ENCODE assay signal across 18 cellular contexts in the genomic region with DNA sequence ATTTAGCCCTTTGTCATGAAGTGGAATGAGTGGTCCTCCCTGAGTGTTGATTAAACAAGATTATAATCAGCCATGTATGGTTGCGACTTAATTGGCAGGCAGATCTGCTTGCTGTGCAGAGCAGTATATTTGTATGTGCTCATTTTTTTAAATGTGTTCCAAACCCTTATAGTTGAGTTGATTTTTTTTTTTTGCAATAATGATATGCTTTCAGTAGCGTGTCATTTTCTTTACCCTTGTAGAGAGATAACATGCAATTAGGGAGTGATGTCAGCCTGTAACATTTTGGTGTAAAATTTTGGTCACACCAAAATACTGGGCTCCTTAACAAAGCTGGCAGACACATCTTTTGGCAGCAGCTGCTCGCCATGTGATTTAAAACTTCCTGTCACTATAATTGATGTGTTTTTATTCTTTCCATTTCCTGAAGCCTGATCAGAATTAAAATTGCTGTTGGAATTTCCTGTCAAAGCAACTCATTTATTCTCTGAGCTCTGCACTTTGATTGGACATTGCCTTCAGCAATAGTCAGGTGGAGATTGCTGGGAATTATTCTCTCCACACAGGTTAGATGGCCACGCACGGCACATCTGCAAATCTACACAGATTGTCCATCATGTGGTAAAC.
DNase-seq lines count a peak whose midpoint lies in the region; ATAC-seq and TF ChIP-seq lines count a peak whose summit lies in the region.
"Had no signal": no experiment of that assay in that cellular context is flagged by ENCODE, and none has a peak within 500 bp of the region (broad histone marks: within the 10 kb centered on the region; RNA-seq: fewer than 3 reads in every experiment).

No MANE protein-coding gene starts in this region.

- peaks cover 0 to 10% of the 10 kb centered on the region in 2 donors for H3K4me1 ChIP-seq in right atrium auricular region
- H3K4me1 ChIP-seq: SJSA1, upper lobe of right lung had no signal

- H3K36me3 ChIP-seq in right atrium auricular region = no peaks in the 10 kb centered on the region
- H3K36me3 ChIP-seq: cardiac muscle cell, heart right ventricle, SJSA1, upper lobe of right lung had no signal

- no peaks in the 10 kb centered on the region for H3K9me3 ChIP-seq in right atrium auricular region
- H3K9me3 ChIP-seq: heart right ventricle, SJSA1, upper lobe of right lung had no signal

- intact Hi-C loops in activated T-helper 1 cell treated with anti-CD3 and anti-CD28 coated beads, Interleukin-12 subunit alpha, Interleukin-12 subunit beta, Interleukin-2, Interleukin-4 antibody, amounts not matched to agents 30 ng/mL and 10 ng/mL and 1 ng/mL, durations not matched to agents 14 hours and 24 hours and 36 hours (cut with micrococcal nuclease) = no loop called here

- H3K27ac Mint-ChIP-seq in activated T-helper 1 cell treated with anti-CD3 and anti-CD28 coated beads, Interleukin-12 subunit alpha, Interleukin-12 subunit beta, Interleukin-2, Interleukin-4 antibody, amounts not matched to agents 30 ng/mL and 10 ng/mL and 1 ng/mL, durations not matched to agents 14 hours and 24 hours and 36 hours = no peak overlapping the region
- H3K27ac Mint-ChIP-seq in activated T-helper 17 cell treated with anti-CD3 and anti-CD28 coated beads, Interleukin-2, amount 50 U/mL, for 72 hours = no peak overlapping the region
- H3K27ac Mint-ChIP-seq: CD4-positive, alpha-beta T cell; natural killer cell had no signal

- no peak for TF ChIP-seq CTCF in right atrium auricular region (IDR thresholded peaks at IDR 0.05)

- ATAC-seq in activated T-helper 17 cell treated with anti-CD3 and anti-CD28 coated beads, Interleukin-2, amount 50 U/mL, for 72 hours (replicated peaks) = no peak
- ATAC-seq: natural killer cell, upper lobe of right lung had no signal

- no peaks in the 10 kb centered on the region for H3K27me3 ChIP-seq in right atrium auricular region
- H3K27me3 ChIP-seq: cardiac muscle cell, SJSA1, upper lobe of right lung had no signal

- no peaks in the 10 kb centered on the region for H3K4me1 Mint-ChIP-seq in activated T-helper 1 cell treated with anti-CD3 and anti-CD28 coated beads, Interleukin-12 subunit alpha, Interleukin-12 subunit beta, Interleukin-2, Interleukin-4 antibody, amounts not matched to agents 30 ng/mL and 10 ng/mL and 1 ng/mL, durations not matched to agents 14 hours and 24 hours and 36 hours (ENCODE audit: low read depth)
- H3K4me1 Mint-ChIP-seq in activated T-helper 17 cell treated with anti-CD3 and anti-CD28 coated beads, Interleukin-2, amount 50 U/mL, for 72 hours = no peaks in the 10 kb centered on the region
- H3K4me1 Mint-ChIP-seq: natural killer cell had no signal

- no peak overlapping the region for H3K27ac ChIP-seq in right atrium auricular region
- H3K27ac ChIP-seq: cardiac muscle cell, heart right ventricle, PC-9, SJSA1, upper lobe of right lung had no signal

- no peaks in the 10 kb centered on the region for H3K36me3 Mint-ChIP-seq in activated T-helper 1 cell treated with anti-CD3 and anti-CD28 coated beads, Interleukin-12 subunit alpha, Interleukin-12 subunit beta, Interleukin-2, Interleukin-4 antibody, amounts not matched to agents 30 ng/mL and 10 ng/mL and 1 ng/mL, durations not matched to agents 14 hours and 24 hours and 36 hours (ENCODE audit: low read depth)
- H3K36me3 Mint-ChIP-seq in activated T-helper 17 cell treated with anti-CD3 and anti-CD28 coated beads, Interleukin-2, amount 50 U/mL, for 72 hours (ENCODE audit: low read depth) = no peaks in the 10 kb centered on the region
- H3K36me3 Mint-ChIP-seq: natural killer cell had no signal

- DNase-seq in COR-L47 (lab: John Stamatoyannopoulos, UW) (peak; percentile 83), NCI-H1417 treated with DMSO at 0.1 percent for 48 hours (lab: John Stamatoyannopoulos, UW) (peak; percentile 98), NCI-H345 (lab: John Stamatoyannopoulos, UW) (peak; percentile 50), dermis blood vessel endothelial cell (peak; percentile 30), right atrium auricular region (ENCODE audit: low spot score) (no peak), kidney glomerular epithelial cell (lab: John Stamatoyannopoulos, UW) (no peak)
- DNase-seq in activated T-helper 1 cell treated with anti-CD3 and anti-CD28 coated beads, Interleukin-12 subunit alpha, Interleukin-12 subunit beta, Interleukin-2, Interleukin-4 antibody, amounts not matched to agents 30 ng/mL and 10 ng/mL and 1 ng/mL, durations not matched to agents 14 hours and 24 hours and 36 hours (ENCODE audit: low spot score) = no peak
- DNase-seq: activated CD4-positive, CD25-positive, alpha-beta regulatory T cell; activated CD8-positive, alpha-beta memory T cell treated with anti-CD3 and anti-CD28 coated beads for 24 hours; CD4-positive, alpha-beta T cell; effector CD8-positive, alpha-beta T cell; heart right ventricle; natural killer cell; PC-9; upper lobe of right lung had no signal

- peaks cover 5% of the 10 kb centered on the region for H3K27me3 Mint-ChIP-seq in activated T-helper 1 cell treated with anti-CD3 and anti-CD28 coated beads, Interleukin-12 subunit alpha, Interleukin-12 subunit beta, Interleukin-2, Interleukin-4 antibody, amounts not matched to agents 30 ng/mL and 10 ng/mL and 1 ng/mL, durations not matched to agents 14 hours and 24 hours and 36 hours (ENCODE audit: insufficient read depth)
- H3K27me3 Mint-ChIP-seq in activated T-helper 17 cell treated with anti-CD3 and anti-CD28 coated beads, Interleukin-2, amount 50 U/mL, for 72 hours = peaks cover 20% of the 10 kb centered on the region

- no peaks in the 10 kb centered on the region for H3K9me3 Mint-ChIP-seq in activated T-helper 1 cell treated with anti-CD3 and anti-CD28 coated beads, Interleukin-12 subunit alpha, Interleukin-12 subunit beta, Interleukin-2, Interleukin-4 antibody, amounts not matched to agents 30 ng/mL and 10 ng/mL and 1 ng/mL, durations not matched to agents 14 hours and 24 hours and 36 hours
- H3K9me3 Mint-ChIP-seq in activated T-helper 17 cell treated with anti-CD3 and anti-CD28 coated beads, Interleukin-2, amount 50 U/mL, for 72 hours = no peaks in the 10 kb centered on the region
- H3K9me3 Mint-ChIP-seq: CD4-positive, alpha-beta T cell; natural killer cell had no signal

- H3K4me3 ChIP-seq in right atrium auricular region = no peak overlapping the region
- H3K4me3 ChIP-seq: cardiac muscle cell, heart right ventricle, PC-9, SJSA1, upper lobe of right lung had no signal

- no peak overlapping the region for H3K4me3 Mint-ChIP-seq in activated T-helper 1 cell treated with anti-CD3 and anti-CD28 coated beads, Interleukin-12 subunit alpha, Interleukin-12 subunit beta, Interleukin-2, Interleukin-4 antibody, amounts not matched to agents 30 ng/mL and 10 ng/mL and 1 ng/mL, durations not matched to agents 14 hours and 24 hours and 36 hours
- no peak overlapping the region for H3K4me3 Mint-ChIP-seq in activated T-helper 17 cell treated with anti-CD3 and anti-CD28 coated beads, Interleukin-2, amount 50 U/mL, for 72 hours
- H3K4me3 Mint-ChIP-seq: CD4-positive, alpha-beta T cell; natural killer cell had no signal

Comparison
In these comparisons a context has a peak if more than half of its experiments do, and no peak if none do; other contexts are left out.
1. DNase-seq: peak in COR-L47 (single experiment), NCI-H1417 treated with DMSO at 0.1 percent for 48 hours (single experiment), NCI-H345 (single experiment) and dermis blood vessel endothelial cell (single experiment); none in right atrium auricular region (single experiment), activated T-helper 1 cell treated with anti-CD3 and anti-CD28 coated beads, Interleukin-12 subunit alpha, Interleukin-12 subunit beta, Interleukin-2, Interleukin-4 antibody, amounts not matched to agents 30 ng/mL and 10 ng/mL and 1 ng/mL, durations not matched to agents 14 hours and 24 hours and 36 hours (single experiment) and kidney glomerular epithelial cell (single experiment).